ENCODE assay signal across 1 cellular context in the genomic region with DNA sequence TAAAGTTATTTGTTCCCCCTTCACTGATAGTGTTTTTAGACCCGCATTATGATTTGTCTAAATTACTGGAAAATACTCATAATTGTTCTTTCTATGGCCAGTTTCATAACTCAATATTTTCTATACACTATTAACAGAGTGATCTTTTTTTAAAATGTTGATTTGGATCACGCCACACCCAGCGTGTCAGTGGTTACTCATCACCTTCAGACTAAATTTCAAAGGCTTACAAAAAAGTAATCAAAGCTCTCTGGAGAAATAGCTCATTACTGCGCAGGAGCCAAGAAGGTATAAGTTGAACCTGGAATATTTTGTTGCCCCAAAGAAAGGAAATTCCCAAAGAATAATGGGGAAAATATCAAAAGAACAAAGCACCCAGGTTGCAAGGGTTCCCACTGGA.
TF ChIP-seq lines count a peak whose summit lies in the region.

No MANE protein-coding gene starts in this region.

TF ChIP-seq in HCT116, 20 proteins besides CTCF, POLR2A, EP300 and RAD21:
- TF ChIP-seq, protein P1, sequence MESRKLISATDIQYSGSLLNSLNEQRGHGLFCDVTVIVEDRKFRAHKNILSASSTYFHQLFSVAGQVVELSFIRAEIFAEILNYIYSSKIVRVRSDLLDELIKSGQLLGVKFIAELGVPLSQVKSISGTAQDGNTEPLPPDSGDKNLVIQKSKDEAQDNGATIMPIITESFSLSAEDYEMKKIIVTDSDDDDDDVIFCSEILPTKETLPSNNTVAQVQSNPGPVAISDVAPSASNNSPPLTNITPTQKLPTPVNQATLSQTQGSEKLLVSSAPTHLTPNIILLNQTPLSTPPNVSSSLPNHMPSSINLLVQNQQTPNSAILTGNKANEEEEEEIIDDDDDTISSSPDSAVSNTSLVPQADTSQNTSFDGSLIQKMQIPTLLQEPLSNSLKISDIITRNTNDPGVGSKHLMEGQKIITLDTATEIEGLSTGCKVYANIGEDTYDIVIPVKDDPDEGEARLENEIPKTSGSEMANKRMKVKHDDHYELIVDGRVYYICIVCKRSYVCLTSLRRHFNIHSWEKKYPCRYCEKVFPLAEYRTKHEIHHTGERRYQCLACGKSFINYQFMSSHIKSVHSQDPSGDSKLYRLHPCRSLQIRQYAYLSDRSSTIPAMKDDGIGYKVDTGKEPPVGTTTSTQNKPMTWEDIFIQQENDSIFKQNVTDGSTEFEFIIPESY (IDR thresholded peaks at IDR 0.05; ENCODE audit: extremely low read depth, insufficient replicate concordance, low read length): no peak
- TF ChIP-seq, protein P2, sequence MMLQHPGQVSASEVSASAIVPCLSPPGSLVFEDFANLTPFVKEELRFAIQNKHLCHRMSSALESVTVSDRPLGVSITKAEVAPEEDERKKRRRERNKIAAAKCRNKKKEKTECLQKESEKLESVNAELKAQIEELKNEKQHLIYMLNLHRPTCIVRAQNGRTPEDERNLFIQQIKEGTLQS (IDR thresholded peaks at IDR 0.05): no peak
- TF ChIP-seq, protein P3, sequence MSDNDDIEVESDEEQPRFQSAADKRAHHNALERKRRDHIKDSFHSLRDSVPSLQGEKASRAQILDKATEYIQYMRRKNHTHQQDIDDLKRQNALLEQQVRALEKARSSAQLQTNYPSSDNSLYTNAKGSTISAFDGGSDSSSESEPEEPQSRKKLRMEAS (IDR thresholded peaks at IDR 0.05): no peak
- TF ChIP-seq POLR2AphosphoS5 (IDR thresholded peaks at IDR 0.05; ENCODE audit: low read depth, low read length) (no peak), EZH2 (IDR thresholded peaks at IDR 0.05) (no peak), JUND (IDR thresholded peaks at IDR 0.05) (peak; percentile 30; the same call in 1 of the 2 replicates), SP1 (IDR thresholded peaks at IDR 0.05; ENCODE audit: low read depth) (peak; percentile 26; the same call in 1 of the 2 replicates), FOSL1 (IDR thresholded peaks at IDR 0.05; ENCODE audit: low read depth) (peak; percentile 55; the same call in 1 of the 2 replicates), YY1 (IDR thresholded peaks at IDR 0.05; ENCODE audit: extremely low read depth, insufficient replicate concordance, low read depth, low read length) (no peak), CEBPB (IDR thresholded peaks at IDR 0.05; ENCODE audit: low read depth) (no peak; the same call in 1 of the 2 replicates), SIN3A (IDR thresholded peaks at IDR 0.05; ENCODE audit: low read depth) (no peak), ZFX (IDR thresholded peaks at IDR 0.05) (no peak), CBX3 (IDR thresholded peaks at IDR 0.05; ENCODE audit: low read depth) (no peak), SRF (IDR thresholded peaks at IDR 0.05; ENCODE audit: low read depth) (no peak), EZH2phosphoT487 (IDR thresholded peaks at IDR 0.05; ENCODE audit: borderline replicate concordance) (no peak), TCF7L2 (IDR thresholded peaks at IDR 0.05; ENCODE audit: borderline replicate concordance, extremely low read depth, insufficient read depth, insufficient read length) (no peak), ZNF274 (IDR thresholded peaks at IDR 0.05; ENCODE audit: low read depth, low read length) (no peak), ELF1 (IDR thresholded peaks at IDR 0.05; ENCODE audit: borderline replicate concordance, low read depth) (no peak), EGR1 (IDR thresholded peaks at IDR 0.05; ENCODE audit: low read depth) (no peak)
- TF ChIP-seq, protein P4, sequence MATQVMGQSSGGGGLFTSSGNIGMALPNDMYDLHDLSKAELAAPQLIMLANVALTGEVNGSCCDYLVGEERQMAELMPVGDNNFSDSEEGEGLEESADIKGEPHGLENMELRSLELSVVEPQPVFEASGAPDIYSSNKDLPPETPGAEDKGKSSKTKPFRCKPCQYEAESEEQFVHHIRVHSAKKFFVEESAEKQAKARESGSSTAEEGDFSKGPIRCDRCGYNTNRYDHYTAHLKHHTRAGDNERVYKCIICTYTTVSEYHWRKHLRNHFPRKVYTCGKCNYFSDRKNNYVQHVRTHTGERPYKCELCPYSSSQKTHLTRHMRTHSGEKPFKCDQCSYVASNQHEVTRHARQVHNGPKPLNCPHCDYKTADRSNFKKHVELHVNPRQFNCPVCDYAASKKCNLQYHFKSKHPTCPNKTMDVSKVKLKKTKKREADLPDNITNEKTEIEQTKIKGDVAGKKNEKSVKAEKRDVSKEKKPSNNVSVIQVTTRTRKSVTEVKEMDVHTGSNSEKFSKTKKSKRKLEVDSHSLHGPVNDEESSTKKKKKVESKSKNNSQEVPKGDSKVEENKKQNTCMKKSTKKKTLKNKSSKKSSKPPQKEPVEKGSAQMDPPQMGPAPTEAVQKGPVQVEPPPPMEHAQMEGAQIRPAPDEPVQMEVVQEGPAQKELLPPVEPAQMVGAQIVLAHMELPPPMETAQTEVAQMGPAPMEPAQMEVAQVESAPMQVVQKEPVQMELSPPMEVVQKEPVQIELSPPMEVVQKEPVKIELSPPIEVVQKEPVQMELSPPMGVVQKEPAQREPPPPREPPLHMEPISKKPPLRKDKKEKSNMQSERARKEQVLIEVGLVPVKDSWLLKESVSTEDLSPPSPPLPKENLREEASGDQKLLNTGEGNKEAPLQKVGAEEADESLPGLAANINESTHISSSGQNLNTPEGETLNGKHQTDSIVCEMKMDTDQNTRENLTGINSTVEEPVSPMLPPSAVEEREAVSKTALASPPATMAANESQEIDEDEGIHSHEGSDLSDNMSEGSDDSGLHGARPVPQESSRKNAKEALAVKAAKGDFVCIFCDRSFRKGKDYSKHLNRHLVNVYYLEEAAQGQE (IDR thresholded peaks at IDR 0.05; ENCODE audit: low read depth): no peak
TF ChIP-seq in HCT116: peak in this region for 3.
